Comparison of ENCODE assay signal across 15 cellular contexts in genomic region chr3:138412821-138413531, GRCh38. TPM values are rescaled to one million over a fixed set of nuclear protein-coding genes. Genes with fewer than 3 reads are reported as not detected.
DNase-seq lines count a peak whose midpoint lies in the region; ATAC-seq and TF ChIP-seq lines count a peak whose summit lies in the region.
"Had no signal": no experiment of that assay in that cellular context is flagged by ENCODE, and none has a peak within 500 bp of the region (broad histone marks: within the 10 kb centered on the region; RNA-seq: fewer than 3 reads in every experiment).

No MANE protein-coding gene starts in this region.

- H3K9me3 Mint-ChIP-seq in neural crest cell, result no peaks in the 10 kb centered on the region
- H3K9me3 Mint-ChIP-seq: mesothelial cell of epicardium had no signal

- peak; percentile 5 for TF ChIP-seq CTCF in cardiac fibroblast (IDR thresholded peaks at IDR 0.05; ENCODE audit: low read depth, low read length)
- no peak for TF ChIP-seq CTCF in neural crest cell (conservative IDR thresholded peaks at IDR 0.05)

- H3K27ac Mint-ChIP-seq in neural crest cell (ENCODE audit: unreplicated experiment), result peak overlapping the region; percentile 79
- H3K27ac Mint-ChIP-seq: activated naive CD8-positive, alpha-beta T cell; mesothelial cell of epicardium had no signal

- no peaks in the 10 kb centered on the region for H3K4me1 Mint-ChIP-seq in neural crest cell
- H3K4me1 Mint-ChIP-seq: mesothelial cell of epicardium had no signal

- DNase-seq in GM03348 (ENCODE audit: low spot score), result peak; percentile 56
- DNase-seq in MV-4-11 (lab: John Stamatoyannopoulos, UW), result peak; percentile 97
- peak; percentile 8 to 60 for DNase-seq in cardiac fibroblast (ENCODE audit: low read depth in 2 of 2)
- no peak for DNase-seq in neural crest cell (ENCODE audit: low read depth, low spot score)
- DNase-seq in posterior vena cava (ENCODE audit: low spot score), result no peak
- no peak for DNase-seq in activated naive CD4-positive, alpha-beta T cell treated with Interleukin-2 at 50 U/mL for 16 hours
- DNase-seq: activated CD4-positive, alpha-beta T cell treated with anti-CD3 and anti-CD28 coated beads for 4 hours; DMS 273 treated with DMSO at 0.1 percent for 48 hours; effector CD4-positive, alpha-beta T cell; NCI-H446 treated with DMSO at 0.1 percent for 48 hours had no signal

- no peak overlapping the region for H3K4me3 Mint-ChIP-seq in neural crest cell
- H3K4me3 Mint-ChIP-seq: activated naive CD8-positive, alpha-beta T cell; mesothelial cell of epicardium had no signal

- H3K36me3 Mint-ChIP-seq in neural crest cell (ENCODE audit: low read depth), result no peaks in the 10 kb centered on the region
- H3K36me3 Mint-ChIP-seq: activated naive CD8-positive, alpha-beta T cell; mesothelial cell of epicardium had no signal

- H3K27me3 Mint-ChIP-seq in neural crest cell (ENCODE audit: low read depth), result peaks cover 6% of the 10 kb centered on the region

- no peak for ATAC-seq in HG02642 (IDR thresholded peaks at IDR 0.05; ENCODE audit: poor library complexity, unreplicated experiment)
- ATAC-seq: GM12878 had no signal

- H3K4me3 ChIP-seq in cardiac fibroblast (replicated peaks in 1 of 2; ENCODE audit: low read depth in 2 of 2, low read length in 2 of 2), result no peak overlapping the region
- H3K4me3 ChIP-seq: GM12878 had no signal

- intact Hi-C loops in posterior vena cava (cut with DNase I), result no loop called here

RNA-seq across cellular contexts. Expression of gene ESYT3, which starts 21.4 kb away (rescaled TPM):
- total RNA-seq in neural crest cell, result 0.44 and 1.1 TPM in 2 replicates
- total RNA-seq in posterior vena cava, result under 1 TPM; 0.37 to 0.43 TPM
- total RNA-seq: GM12878, pulmonary artery endothelial cell had no signal

Comparison
In these comparisons a context has a peak if more than half of its experiments do, and no peak if none do; other contexts are left out.
1. DNase-seq: peak in GM03348 (single experiment), MV-4-11 (single experiment) and cardiac fibroblast (2 of 2); none in neural crest cell (single experiment), posterior vena cava (single experiment) and activated naive CD4-positive, alpha-beta T cell treated with Interleukin-2 at 50 U/mL for 16 hours (single experiment).